ENCODE assay signal across 29 cellular contexts in the genomic region with DNA sequence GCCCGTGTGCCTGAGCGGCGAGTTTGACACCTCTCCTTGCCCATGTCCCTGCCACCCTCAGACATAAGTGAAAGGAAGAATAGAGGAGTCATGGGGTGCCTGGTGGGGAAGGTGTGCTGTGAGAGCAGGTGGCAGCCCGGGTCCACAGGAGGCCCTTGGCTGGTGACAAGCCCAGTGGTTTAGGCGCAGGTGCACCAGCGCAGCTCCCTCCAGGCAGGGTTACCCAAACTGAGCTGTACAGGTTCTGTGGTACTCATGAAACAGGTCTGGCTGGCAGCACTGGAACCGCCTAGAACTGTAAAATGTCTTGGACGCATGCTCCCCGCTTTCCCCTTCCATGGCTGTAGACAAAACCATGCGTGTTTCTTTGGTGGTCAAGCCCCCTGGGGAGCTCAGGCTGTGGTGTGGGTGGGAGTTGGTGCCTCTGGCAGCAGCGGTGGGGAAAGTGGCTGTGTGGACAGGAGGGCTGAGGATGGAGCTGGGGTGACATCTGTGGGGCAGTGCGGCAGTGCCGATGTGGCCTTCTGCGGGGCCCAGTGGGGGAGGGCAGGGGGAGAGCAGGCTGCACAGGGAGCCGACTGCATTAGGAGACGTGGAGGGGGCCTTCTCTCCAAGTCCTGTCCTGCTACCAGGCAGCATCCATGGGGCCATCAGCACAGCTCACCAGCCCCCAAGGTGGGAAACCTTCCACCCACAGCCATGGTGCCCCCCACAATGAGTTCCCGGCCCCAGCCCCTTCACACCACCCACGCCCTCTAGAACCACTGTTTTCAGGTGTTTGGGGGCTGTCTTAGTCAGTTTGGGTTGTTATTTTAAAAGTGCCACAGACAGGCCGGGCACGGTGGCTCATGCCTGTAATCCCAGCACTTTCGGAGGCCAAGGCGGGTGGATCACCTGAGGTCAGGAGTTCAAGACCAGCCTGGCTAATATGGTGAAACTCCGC. TPM values are rescaled to one million over a fixed set of nuclear protein-coding genes. Genes with fewer than 3 reads are reported as not detected.
DNase-seq lines count a peak whose midpoint lies in the region; ATAC-seq, FAIRE-seq and TF ChIP-seq lines count a peak whose summit lies in the region.
"Had no signal": no experiment of that assay in that cellular context is flagged by ENCODE, and none has a peak within 500 bp of the region (broad histone marks: within the 10 kb centered on the region; RNA-seq: fewer than 3 reads in every experiment).

No MANE protein-coding gene starts in this region.

- H3K27me3 Mint-ChIP-seq in activated CD8-positive, alpha-beta T cell treated with anti-CD3 and anti-CD28 coated beads, Interleukin-2, amount 10 ng/mL, durations not matched to agents 7 days and 5 days (ENCODE audit: low read depth) = no peaks in the 10 kb centered on the region
- H3K27me3 Mint-ChIP-seq in activated CD8-positive, alpha-beta T cell treated with anti-CD3 and anti-CD28 coated beads for 36 hours = no peaks in the 10 kb centered on the region
- no peaks in the 10 kb centered on the region for H3K27me3 Mint-ChIP-seq in astrocyte (ENCODE audit: low read depth, unreplicated experiment)
- no peaks in the 10 kb centered on the region for H3K27me3 Mint-ChIP-seq in MCF 10A (ENCODE audit: insufficient read depth, unreplicated experiment)
- H3K27me3 Mint-ChIP-seq: IgD-negative memory B cell, naive B cell, type B pancreatic cell had no signal

- H3K36me3 Mint-ChIP-seq in activated CD8-positive, alpha-beta T cell treated with anti-CD3 and anti-CD28 coated beads, Interleukin-2, amount 10 ng/mL, durations not matched to agents 7 days and 5 days (ENCODE audit: low read depth) = peaks cover 62% of the 10 kb centered on the region
- peaks cover 6% of the 10 kb centered on the region for H3K36me3 Mint-ChIP-seq in activated CD8-positive, alpha-beta T cell treated with anti-CD3 and anti-CD28 coated beads for 36 hours (ENCODE audit: low read depth)
- peaks cover 10% of the 10 kb centered on the region for H3K36me3 Mint-ChIP-seq in astrocyte (ENCODE audit: low read depth, unreplicated experiment)
- H3K36me3 Mint-ChIP-seq in MCF 10A (ENCODE audit: insufficient read depth, unreplicated experiment) = peaks cover 37% of the 10 kb centered on the region

- H4K20me1 ChIP-seq in astrocyte (ENCODE audit: insufficient read depth, low read length) (no peaks in the 10 kb centered on the region), osteoblast (ENCODE audit: insufficient read depth, low read length) (no peaks in the 10 kb centered on the region)

- H3K79me2 ChIP-seq in astrocyte (ENCODE audit: insufficient read depth, low read length) (no peaks in the 10 kb centered on the region), osteoblast (ENCODE audit: insufficient read depth, low read length) (no peaks in the 10 kb centered on the region)

- CTCF ChIA-PET in activated CD8-positive, alpha-beta T cell treated with anti-CD3 and anti-CD28 coated beads, Interleukin-2, amount 10 ng/mL, durations not matched to agents 7 days and 5 days (lab: Charles Lee) = no interaction called here
- CTCF ChIA-PET in activated CD8-positive, alpha-beta T cell treated with anti-CD3 and anti-CD28 coated beads for 36 hours (lab: Charles Lee) = interaction anchor here (1.2 kb wide), 1 partner anchor 21 kb away, joined by 3 read pairs; no protein-coding TSS in a partner anchor
- CTCF ChIA-PET in MCF 10A (lab: Yijun Ruan, JAX) = interaction anchor here (0.5 kb wide), 1 partner anchor 296 kb away, joined by 3 read pairs; no protein-coding TSS in a partner anchor

- H3K4me1 ChIP-seq in astrocyte (ENCODE audit: insufficient read depth, low read length) = peaks cover 11% of the 10 kb centered on the region
- H3K4me1 ChIP-seq in osteoblast (ENCODE audit: insufficient read depth, low read length) = peaks cover 9% of the 10 kb centered on the region

- FAIRE-seq in astrocyte (lab: Jason Lieb, UNC) = no peak
- FAIRE-seq: A549, G401.6, H54 had no signal

- H3K4me3 ChIP-seq in astrocyte (ENCODE audit: insufficient read depth, low read depth, low read length) (no peak overlapping the region), osteoblast (ENCODE audit: insufficient read depth, low read length) (no peak overlapping the region)
- H3K4me3 ChIP-seq: A549, esophagus muscularis mucosa had no signal

- intact Hi-C loops in activated CD8-positive, alpha-beta T cell treated with anti-CD3 and anti-CD28 coated beads for 36 hours (cut with micrococcal nuclease) = no loop called here
- intact Hi-C loops in posterior vena cava (cut with DNase I) = no loop called here
- intact Hi-C loops in MCF 10A (cut with micrococcal nuclease) = no loop called here

- H3K4me1 Mint-ChIP-seq in activated CD8-positive, alpha-beta T cell treated with anti-CD3 and anti-CD28 coated beads, Interleukin-2, amount 10 ng/mL, durations not matched to agents 7 days and 5 days (ENCODE audit: low read depth) = peaks cover 82% of the 10 kb centered on the region
- H3K4me1 Mint-ChIP-seq in activated CD8-positive, alpha-beta T cell treated with anti-CD3 and anti-CD28 coated beads for 36 hours (ENCODE audit: low read depth) = peaks cover 27% of the 10 kb centered on the region
- peaks cover 16% of the 10 kb centered on the region for H3K4me1 Mint-ChIP-seq in astrocyte (ENCODE audit: low read depth, unreplicated experiment)
- peaks cover 3% of the 10 kb centered on the region for H3K4me1 Mint-ChIP-seq in MCF 10A (ENCODE audit: insufficient read depth, unreplicated experiment)

- H3K36me3 ChIP-seq in astrocyte (ENCODE audit: insufficient read depth, low read length) (peaks cover 2% of the 10 kb centered on the region), osteoblast (ENCODE audit: insufficient read depth, low read length) (peaks cover 32% of the 10 kb centered on the region)

- peak overlapping the region; percentile 78 for H3K27ac Mint-ChIP-seq in activated CD8-positive, alpha-beta T cell treated with anti-CD3 and anti-CD28 coated beads, Interleukin-2, amount 10 ng/mL, durations not matched to agents 7 days and 5 days
- no peak overlapping the region for H3K27ac Mint-ChIP-seq in activated CD8-positive, alpha-beta T cell treated with anti-CD3 and anti-CD28 coated beads for 36 hours
- peak overlapping the region; percentile 26 for H3K27ac Mint-ChIP-seq in astrocyte (ENCODE audit: unreplicated experiment)
- H3K27ac Mint-ChIP-seq in MCF 10A (ENCODE audit: low read depth, unreplicated experiment) = no peak overlapping the region
- H3K27ac Mint-ChIP-seq: activated T-cell treated with anti-CD3 and anti-CD28 coated beads, Interleukin-2, amount 50 U/mL, for 72 hours; mesothelial cell of epicardium; type B pancreatic cell had no signal

- H3K27ac ChIP-seq in astrocyte (ENCODE audit: low read depth, low read length) (no peak overlapping the region), osteoblast (ENCODE audit: low read depth, low read length) (no peak overlapping the region)
- H3K27ac ChIP-seq: A549, esophagus muscularis mucosa had no signal

- no TSS peak for BruUV-seq in MCF 10A (replicated peaks; lab: Mats Ljungman, UMichigan)

- POLR2A ChIA-PET in activated CD8-positive, alpha-beta T cell treated with anti-CD3 and anti-CD28 coated beads, Interleukin-2, amount 10 ng/mL, durations not matched to agents 7 days and 5 days (lab: Charles Lee) = interaction anchor here (0.6 kb wide), 1 partner anchor 877 kb away, joined by 3 read pairs; no protein-coding TSS in a partner anchor
- POLR2A ChIA-PET in activated CD8-positive, alpha-beta T cell treated with anti-CD3 and anti-CD28 coated beads for 36 hours (lab: Charles Lee) = no interaction called here
- POLR2A ChIA-PET in MCF 10A (lab: Yijun Ruan, JAX) = no interaction called here

- H3K9me3 ChIP-seq in astrocyte (ENCODE audit: insufficient read depth, low read depth, low read length) = no peaks in the 10 kb centered on the region
- no peaks in the 10 kb centered on the region for H3K9me3 ChIP-seq in osteoblast (ENCODE audit: low read depth, low read length)
- H3K9me3 ChIP-seq: A549 had no signal

- no peaks in the 10 kb centered on the region for H3K9me3 Mint-ChIP-seq in activated CD8-positive, alpha-beta T cell treated with anti-CD3 and anti-CD28 coated beads, Interleukin-2, amount 10 ng/mL, durations not matched to agents 7 days and 5 days (ENCODE audit: insufficient read depth)
- H3K9me3 Mint-ChIP-seq in activated CD8-positive, alpha-beta T cell treated with anti-CD3 and anti-CD28 coated beads for 36 hours = no peaks in the 10 kb centered on the region
- no peaks in the 10 kb centered on the region for H3K9me3 Mint-ChIP-seq in astrocyte (ENCODE audit: unreplicated experiment)
- no peaks in the 10 kb centered on the region for H3K9me3 Mint-ChIP-seq in MCF 10A (ENCODE audit: unreplicated experiment)
- H3K9me3 Mint-ChIP-seq: activated T-cell treated with anti-CD3 and anti-CD28 coated beads, Interleukin-2, amount 50 U/mL, for 72 hours; IgD-negative memory B cell; mesothelial cell of epicardium; type B pancreatic cell had no signal

- no peak overlapping the region for H3K9ac ChIP-seq in astrocyte (ENCODE audit: low read length)

- ATAC-seq in activated CD8-positive, alpha-beta T cell treated with anti-CD3 and anti-CD28 coated beads, Interleukin-2, amount 10 ng/mL, durations not matched to agents 7 days and 5 days = no peak
- no peak for ATAC-seq in activated CD8-positive, alpha-beta T cell treated with anti-CD3 and anti-CD28 coated beads for 36 hours
- ATAC-seq in HG03280 (IDR thresholded peaks at IDR 0.05; ENCODE audit: unreplicated experiment) = no peak
- ATAC-seq: A549; activated T-cell treated with anti-CD3 and anti-CD28 coated beads, Interleukin-2, amount 50 U/mL, for 72 hours; left lobe of liver; SK-N-SH treated with all-trans-retinoic acid at 6 μM for 48 hours had no signal

- TF ChIP-seq CTCF in activated CD8-positive, alpha-beta T cell treated with anti-CD3 and anti-CD28 coated beads for 36 hours (IDR thresholded peaks at IDR 0.05) = no peak
- no peak for TF ChIP-seq CTCF in astrocyte (IDR thresholded peaks at IDR 0.05; ENCODE audit: insufficient read depth, low read depth, low read length)
- TF ChIP-seq CTCF in osteoblast (IDR thresholded peaks at IDR 0.05; ENCODE audit: extremely low read depth, low read depth, low read length) = no peak
- no peak for TF ChIP-seq CTCF in MCF 10A (IDR thresholded peaks at IDR 0.05; ENCODE audit: unreplicated experiment)

- H3K27me3 ChIP-seq in astrocyte (ENCODE audit: insufficient read depth, low read length) (no peaks in the 10 kb centered on the region), osteoblast (ENCODE audit: insufficient read depth, low read length) (no peaks in the 10 kb centered on the region)
- H3K27me3 ChIP-seq: esophagus muscularis mucosa had no signal

- no peak overlapping the region for H3K4me2 ChIP-seq in astrocyte (ENCODE audit: low read length)
- H3K4me2 ChIP-seq in osteoblast (ENCODE audit: insufficient read depth, low read length) = no peak overlapping the region
- H3K4me2 ChIP-seq: A549 had no signal

- DNase-seq in activated CD8-positive, alpha-beta T cell treated with anti-CD3 and anti-CD28 coated beads, Interleukin-2, amount 10 ng/mL, durations not matched to agents 7 days and 5 days = no peak
- DNase-seq in activated CD8-positive, alpha-beta T cell treated with anti-CD3 and anti-CD28 coated beads for 36 hours = no peak
- DNase-seq in COR-L47 (lab: John Stamatoyannopoulos, UW) (peak; percentile 67), astrocyte (ENCODE audit: low read depth) (no peak), osteoblast (ENCODE audit: insufficient read length, low spot score, missing footprints) (peak; percentile 68), posterior vena cava (ENCODE audit: low spot score) (no peak), MCF 10A (ENCODE audit: unreplicated experiment) (no peak)
- DNase-seq: activated naive CD4-positive, alpha-beta T cell treated with anti-CD3 and anti-CD28 coated beads, Interleukin-2, amount 50 U/mL, for 16 hours; activated T-cell treated with anti-CD3 and anti-CD28 coated beads, Interleukin-2, amount 50 U/mL, for 72 hours; cortex of kidney; foreskin melanocyte; hypothalamus; naive B cell; NCI-H1105; NCI-H524; substantia nigra; T-helper 2 cell had no signal

- no peak overlapping the region for H3K4me3 Mint-ChIP-seq in activated CD8-positive, alpha-beta T cell treated with anti-CD3 and anti-CD28 coated beads, Interleukin-2, amount 10 ng/mL, durations not matched to agents 7 days and 5 days
- no peak overlapping the region for H3K4me3 Mint-ChIP-seq in activated CD8-positive, alpha-beta T cell treated with anti-CD3 and anti-CD28 coated beads for 36 hours
- H3K4me3 Mint-ChIP-seq in astrocyte (ENCODE audit: unreplicated experiment) = no peak overlapping the region
- H3K4me3 Mint-ChIP-seq in MCF 10A (ENCODE audit: unreplicated experiment) = no peak overlapping the region
- H3K4me3 Mint-ChIP-seq: activated T-cell treated with anti-CD3 and anti-CD28 coated beads, Interleukin-2, amount 50 U/mL, for 72 hours; mesothelial cell of epicardium; type B pancreatic cell had no signal

- H2AFZ ChIP-seq in astrocyte (ENCODE audit: low read depth, low read length) (no peak overlapping the region), osteoblast (ENCODE audit: low read length) (no peak overlapping the region)

RNA-seq across cellular contexts. Expression of gene GTSE1, which starts 5.6 kb away (rescaled TPM):
- 100 to 1,000 TPM; 111 to 114 TPM for total RNA-seq in activated CD8-positive, alpha-beta T cell treated with anti-CD3 and anti-CD28 coated beads, Interleukin-2, amount 10 ng/mL, durations not matched to agents 7 days and 5 days
- 10 to 100 TPM; 39.4 to 41.4 TPM for total RNA-seq in activated CD8-positive, alpha-beta T cell treated with anti-CD3 and anti-CD28 coated beads for 36 hours
- 2.4 and 4.1 TPM in 2 replicates for total RNA-seq in astrocyte
- total RNA-seq in osteoblast = 1.8 and 2.1 TPM in 2 replicates
- total RNA-seq in posterior vena cava = under 1 TPM; 0.19 to 0.48 TPM
- 12.7 and 19.9 TPM in 2 replicates for total RNA-seq in MCF 10A (2022)

RNA-seq across cellular contexts. Expression of gene TTC38, which starts 23.3 kb away (rescaled TPM):
- total RNA-seq in activated CD8-positive, alpha-beta T cell treated with anti-CD3 and anti-CD28 coated beads, Interleukin-2, amount 10 ng/mL, durations not matched to agents 7 days and 5 days = 10 to 100 TPM; 20.0 to 25.1 TPM
- total RNA-seq in activated CD8-positive, alpha-beta T cell treated with anti-CD3 and anti-CD28 coated beads for 36 hours = 10 to 100 TPM in 1 of 2 experiments, 1 to 10 TPM in 1; 9.0 to 11.9 TPM
- total RNA-seq in astrocyte (15.0 and 16.1 TPM in 2 replicates), osteoblast (25.6 and 29.3 TPM in 2 replicates), posterior vena cava (10 to 100 TPM; 15.4 to 23.8 TPM), MCF 10A (2022) (16.7 and 17.8 TPM in 2 replicates)

RNA-seq across cellular contexts. Expression of gene PKDREJ, which starts 28.0 kb away (rescaled TPM):
- not detected for total RNA-seq in activated CD8-positive, alpha-beta T cell treated with anti-CD3 and anti-CD28 coated beads, Interleukin-2, amount 10 ng/mL, durations not matched to agents 7 days and 5 days
- not detected for total RNA-seq in activated CD8-positive, alpha-beta T cell treated with anti-CD3 and anti-CD28 coated beads for 36 hours
- total RNA-seq in astrocyte (not detected in 2 replicates), osteoblast (not detected in 2 replicates), posterior vena cava (under 1 TPM; 0.05 to 0.09 TPM), MCF 10A (2022) (not detected in 2 replicates)
- total RNA-seq: activated CD8-positive, alpha-beta memory T cell treated with anti-CD3 and anti-CD28 coated beads for 36 hours; activated T-cell treated with anti-CD3 and anti-CD28 coated beads, Interleukin-2, amount 50 U/mL, for 72 hours; renal cortical epithelial cell had no signal

RNA-seq across cellular contexts. Expression of gene CDPF1, which starts 41.0 kb away (rescaled TPM):
- 10 to 100 TPM; 11.6 to 11.7 TPM for total RNA-seq in activated CD8-positive, alpha-beta T cell treated with anti-CD3 and anti-CD28 coated beads, Interleukin-2, amount 10 ng/mL, durations not matched to agents 7 days and 5 days
- total RNA-seq in activated CD8-positive, alpha-beta T cell treated with anti-CD3 and anti-CD28 coated beads for 36 hours = 10 to 100 TPM; 11.9 to 12.1 TPM
- total RNA-seq in astrocyte = 5.4 and 5.7 TPM in 2 replicates
- 12.7 and 15.0 TPM in 2 replicates for total RNA-seq in osteoblast
- total RNA-seq in posterior vena cava = 1 to 10 TPM; 3.9 to 4.4 TPM
- 6.3 and 9.0 TPM in 2 replicates for total RNA-seq in MCF 10A (2022)

RNA-seq across cellular contexts. Expression of gene TRMU, which starts 44.4 kb away (rescaled TPM):
- total RNA-seq in activated CD8-positive, alpha-beta T cell treated with anti-CD3 and anti-CD28 coated beads, Interleukin-2, amount 10 ng/mL, durations not matched to agents 7 days and 5 days = 10 to 100 TPM; 84.0 to 84.6 TPM
- total RNA-seq in activated CD8-positive, alpha-beta T cell treated with anti-CD3 and anti-CD28 coated beads for 36 hours = 10 to 100 TPM; 87.2 to 98.1 TPM
- total RNA-seq in astrocyte = 29.6 and 33.4 TPM in 2 replicates
- 18.9 and 22.1 TPM in 2 replicates for total RNA-seq in osteoblast
- 10 to 100 TPM; 21.2 to 27.2 TPM for total RNA-seq in posterior vena cava
- total RNA-seq in MCF 10A (2022) = 46.6 and 48.7 TPM in 2 replicates

Comparison
In these comparisons a context has a peak if more than half of its experiments do, and no peak if none do; other contexts are left out.
1. H3K27ac Mint-ChIP-seq: peak in activated CD8-positive, alpha-beta T cell treated with anti-CD3 and anti-CD28 coated beads, Interleukin-2, amount 10 ng/mL, durations not matched to agents 7 days and 5 days (single experiment) and astrocyte (single experiment); none in activated CD8-positive, alpha-beta T cell treated with anti-CD3 and anti-CD28 coated beads for 36 hours (single experiment) and MCF 10A (single experiment).
2. DNase-seq: peak in COR-L47 (single experiment) and osteoblast (single experiment); none in activated CD8-positive, alpha-beta T cell treated with anti-CD3 and anti-CD28 coated beads, Interleukin-2, amount 10 ng/mL, durations not matched to agents 7 days and 5 days (single experiment), activated CD8-positive, alpha-beta T cell treated with anti-CD3 and anti-CD28 coated beads for 36 hours (single experiment), astrocyte (single experiment), posterior vena cava (single experiment) and MCF 10A (single experiment).